ENCODE assay signal across 8 cellular contexts in the genomic region with DNA sequence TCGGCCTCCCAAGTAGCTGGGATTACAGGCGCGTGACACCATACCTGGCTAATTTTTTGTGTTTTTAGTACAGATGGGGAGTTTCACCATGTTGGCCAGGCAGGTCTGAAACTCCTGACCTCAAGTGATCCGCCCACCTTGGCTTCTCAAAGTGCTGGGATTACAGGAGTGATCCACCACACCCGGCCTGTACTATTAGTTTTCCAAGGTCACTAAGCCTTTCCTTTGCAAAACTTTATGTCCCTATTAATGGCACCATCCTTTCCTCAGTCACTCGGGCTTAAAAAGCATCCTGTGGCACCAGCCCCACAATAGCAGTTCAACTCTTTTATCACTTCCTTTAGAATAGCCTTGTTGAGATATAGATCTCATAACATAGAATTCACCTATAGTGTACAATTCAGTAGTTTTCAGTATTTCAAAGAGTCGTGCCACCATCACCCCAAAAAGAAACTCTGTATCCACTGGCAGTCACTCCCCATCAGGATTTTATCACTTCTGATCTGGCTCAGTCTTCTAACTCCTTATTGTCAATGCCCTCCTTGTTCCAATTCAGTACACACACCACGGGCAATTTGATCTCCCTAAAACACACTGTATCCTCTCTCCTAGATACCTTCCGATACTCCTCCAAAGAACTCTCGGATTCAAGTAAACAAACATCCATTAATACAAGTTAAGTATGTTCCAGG. TPM values are rescaled to one million over a fixed set of nuclear protein-coding genes. Genes with fewer than 3 reads are reported as not detected.
DNase-seq lines count a peak whose midpoint lies in the region; ATAC-seq and TF ChIP-seq lines count a peak whose summit lies in the region.

No MANE protein-coding gene starts in this region.

- peak overlapping the region; percentile 98 for H3K27ac ChIP-seq in HL-60 (replicated peaks)
- H3K27ac ChIP-seq in mammary epithelial cell (ENCODE audit: insufficient read depth, low read depth, low read length) = peak overlapping the region; percentile 97
- peak overlapping the region; percentile 100 for H3K27ac ChIP-seq in muscle layer of duodenum (ENCODE audit: low read length)

- H3K4me3 ChIP-seq in AG10803 (ENCODE audit: low read length) (peak overlapping the region; percentile 93), HL-60 (replicated peaks; ENCODE audit: insufficient read depth, low read length) (peak overlapping the region; percentile 73), mammary epithelial cell (replicated peaks in 1 of 3; ENCODE audit: insufficient read depth in 1 of 3, low read depth in 2 of 3, low read length in 3 of 3) (peak overlapping the region; percentile 63 to 91 (median 81)), muscle layer of duodenum (ENCODE audit: low read depth in 1 of 2, low read length in 2 of 2) (peak overlapping the region; percentile 67 to 87)

- intact Hi-C loops in mammary epithelial cell (cut with micrococcal nuclease) = loop anchor here (2.0 kb wide), 1 partner anchor 69 kb away; no protein-coding TSS in a partner anchor

- dilution Hi-C loops in mammary epithelial cell (cut with HindIII; ENCODE audit: low sequenced_read_pairs) = no loop called here

- peak overlapping the region; percentile 100 for H3K9ac ChIP-seq in mammary epithelial cell (ENCODE audit: insufficient read depth, low read length)

- peak overlapping the region; percentile 96 for H2AFZ ChIP-seq in mammary epithelial cell (ENCODE audit: low read depth, low read length)

- peak overlapping the region; percentile 73 for H3K4me2 ChIP-seq in mammary epithelial cell (ENCODE audit: insufficient read depth, low read depth, low read length)

- BruUV-seq in mammary epithelial cell (replicated peaks; lab: Mats Ljungman, UMichigan) = no TSS peak

- peaks cover 25% of the 10 kb centered on the region for H3K4me1 ChIP-seq in mammary epithelial cell (ENCODE audit: insufficient read depth, low read length)
- H3K4me1 ChIP-seq in muscle layer of duodenum (ENCODE audit: control insufficient read depth in 1 of 2, insufficient read depth in 2 of 2, low read length in 2 of 2) = peaks cover 4 to 18% of the 10 kb centered on the region in 2 donors

- in situ Hi-C loops in mammary epithelial cell (cut with MboI; ENCODE audit: low sequenced_read_pairs in 2 of 2) = loop anchor here (10.0 kb wide), 2 partner anchors 63 to 77 kb away; no protein-coding TSS in a partner anchor

- H4K20me1 ChIP-seq in mammary epithelial cell (ENCODE audit: insufficient read depth, low read length) = no peaks in the 10 kb centered on the region

- H3K27me3 ChIP-seq in HL-60 (ENCODE audit: insufficient read depth, poor library complexity, severe bottlenecking) (no peaks in the 10 kb centered on the region), mammary epithelial cell (ENCODE audit: insufficient read depth, low read length) (no peaks in the 10 kb centered on the region), muscle layer of duodenum (ENCODE audit: low read depth, low read length) (no peaks in the 10 kb centered on the region)

- H3K36me3 ChIP-seq in mammary epithelial cell (ENCODE audit: insufficient read depth, low read length) = no peaks in the 10 kb centered on the region
- peaks cover 0 to 18% of the 10 kb centered on the region in 2 donors for H3K36me3 ChIP-seq in muscle layer of duodenum (ENCODE audit: control insufficient read depth in 1 of 2, insufficient read depth in 2 of 2, low read length in 2 of 2)

- WGBS in mammary epithelial cell (ENCODE audit: low coverage, missing lambda C conversion rate) = 55% methylated on average over 9 of the region's 10 CpGs

- H3K9me3 ChIP-seq in mammary epithelial cell (replicated peaks; ENCODE audit: insufficient read depth, low read length) (no peaks in the 10 kb centered on the region), muscle layer of duodenum (ENCODE audit: control insufficient read depth in 1 of 2, low read length in 2 of 2) (no peaks in the 10 kb centered on the region)

- peaks cover 39% of the 10 kb centered on the region for H3K79me2 ChIP-seq in mammary epithelial cell (ENCODE audit: insufficient read depth, low read length)

- TF ChIP-seq CTCF in AG10803 (conservative IDR thresholded peaks at IDR 0.05; ENCODE audit: low read length) (no peak), HL-60 (IDR thresholded peaks at IDR 0.05; ENCODE audit: insufficient read depth, low read length) (no peak), mammary epithelial cell (conservative IDR thresholded peaks at IDR 0.05 in 1 of 2, IDR thresholded peaks at IDR 0.05 in 1 of 2; ENCODE audit: extremely low read depth in 1 of 2, insufficient read depth in 1 of 2, low read depth in 1 of 2, low read length in 2 of 2) (no peak), GM10266 (IDR thresholded peaks at IDR 0.05; ENCODE audit: control insufficient read depth, insufficient read depth, low read depth, missing control alignments) (no peak)

- CTCF ChIA-PET in mammary epithelial cell (lab: Charles Lee; ENCODE audit: low non-redundant PET) = no interaction called here

- no peak for DNase-seq in AG10803 (ENCODE audit: low read depth)
- DNase-seq in HL-60 (ENCODE audit: low read depth in 1 of 2, low spot score in 1 of 2) = no peak
- no peak for DNase-seq in mammary epithelial cell
- no peak for DNase-seq in medulla oblongata (ENCODE audit: extremely low spot score)
- no peak for DNase-seq in GM10266 (ENCODE audit: extremely low spot score)
- DNase-seq in cortex of kidney (lab: John Stamatoyannopoulos, UW) = no peak

- ATAC-seq in HG03025 (IDR thresholded peaks at IDR 0.05; ENCODE audit: low FRiP score, unreplicated experiment) = no peak

RNA-seq across cellular contexts. Expression of gene BCL2L13, which starts 0.9 kb away (rescaled TPM):
- 10 to 100 TPM; 62.5 to 67.5 TPM for total RNA-seq in mammary epithelial cell
- polyA plus RNA-seq in mammary epithelial cell = 43.9 TPM
- 65.8 TPM for polyA minus RNA-seq in mammary epithelial cell

RNA-seq across cellular contexts. Expression of gene ATP6V1E1, which starts 9.1 kb away (rescaled TPM):
- 100 to 1,000 TPM; 118 to 148 TPM for total RNA-seq in mammary epithelial cell
- polyA plus RNA-seq in mammary epithelial cell = 149 TPM
- 91.8 TPM for polyA minus RNA-seq in mammary epithelial cell
